Comparison of ENCODE assay signal across 14 cellular contexts in genomic region chr11:14232652-14233051, GRCh38.
A peak's percentile ranks its signal among the peaks of the same experiment; 100 is the strongest.
DNase-seq lines count a peak whose midpoint lies in the region; ATAC-seq, FAIRE-seq and TF ChIP-seq lines count a peak whose summit lies in the region.
"Had no signal": no experiment of that assay in that cellular context is flagged by ENCODE, and none has a peak within 500 bp of the region (broad histone marks: within the 10 kb centered on the region; RNA-seq: fewer than 3 reads in every experiment).

No MANE protein-coding gene starts in this region.

- no peaks in the 10 kb centered on the region for H3K36me3 Mint-ChIP-seq in activated T-helper 1 cell treated with anti-CD3 and anti-CD28 coated beads, Interleukin-12 subunit alpha, Interleukin-12 subunit beta, Interleukin-2, Interleukin-4 antibody, amounts not matched to agents 30 ng/mL and 10 ng/mL and 1 ng/mL, durations not matched to agents 14 hours and 24 hours and 36 hours (ENCODE audit: low read depth)
- H3K36me3 Mint-ChIP-seq: T-cell had no signal

- intact Hi-C loops in activated T-helper 1 cell treated with anti-CD3 and anti-CD28 coated beads, Interleukin-12 subunit alpha, Interleukin-12 subunit beta, Interleukin-2, Interleukin-4 antibody, amounts not matched to agents 30 ng/mL and 10 ng/mL and 1 ng/mL, durations not matched to agents 14 hours and 24 hours and 36 hours (cut with micrococcal nuclease), result no loop called here

- H3K27me3 ChIP-seq in bronchial epithelial cell (ENCODE audit: control insufficient read depth, insufficient read depth, low read length) (peaks cover 2% of the 10 kb centered on the region), osteoblast (ENCODE audit: insufficient read depth, low read length) (peaks cover 3% of the 10 kb centered on the region)
- H3K27me3 ChIP-seq: MG63, right lobe of liver, upper lobe of left lung had no signal

- no peak overlapping the region for H3K27ac ChIP-seq in osteoblast (ENCODE audit: low read depth, low read length)
- H3K27ac ChIP-seq: right lobe of liver, upper lobe of left lung had no signal

- H3K36me3 ChIP-seq in bronchial epithelial cell (ENCODE audit: control insufficient read depth, insufficient read depth, low read length), result no peaks in the 10 kb centered on the region
- H3K36me3 ChIP-seq in osteoblast (ENCODE audit: insufficient read depth, low read length), result no peaks in the 10 kb centered on the region
- H3K36me3 ChIP-seq: MG63, right lobe of liver, upper lobe of left lung had no signal

- no peaks in the 10 kb centered on the region for H3K4me1 Mint-ChIP-seq in activated T-helper 1 cell treated with anti-CD3 and anti-CD28 coated beads, Interleukin-12 subunit alpha, Interleukin-12 subunit beta, Interleukin-2, Interleukin-4 antibody, amounts not matched to agents 30 ng/mL and 10 ng/mL and 1 ng/mL, durations not matched to agents 14 hours and 24 hours and 36 hours (ENCODE audit: low read depth)

- H2AFZ ChIP-seq in osteoblast (ENCODE audit: low read length), result no peak overlapping the region

- H3K4me1 ChIP-seq in osteoblast (ENCODE audit: insufficient read depth, low read length), result no peaks in the 10 kb centered on the region
- H3K4me1 ChIP-seq: right lobe of liver had no signal

- DNase-seq in Daoy (ENCODE audit: low read depth) (peak; percentile 27), LNCaP clone FGC (ENCODE audit: low read depth) (no peak), bronchial epithelial cell (ENCODE audit: low read depth) (no peak), osteoblast (ENCODE audit: insufficient read length, low spot score, missing footprints) (no peak), NCI-H187 (lab: John Stamatoyannopoulos, UW) (no peak)
- DNase-seq in activated T-helper 1 cell treated with anti-CD3 and anti-CD28 coated beads, Interleukin-12 subunit alpha, Interleukin-12 subunit beta, Interleukin-2, Interleukin-4 antibody, amounts not matched to agents 30 ng/mL and 10 ng/mL and 1 ng/mL, durations not matched to agents 14 hours and 24 hours and 36 hours (ENCODE audit: low spot score), result no peak
- DNase-seq: effector CD4-positive, alpha-beta T cell; HCEC 1CT; MG63; right lobe of liver; T-cell had no signal

- no peak overlapping the region for H3K27ac Mint-ChIP-seq in activated T-helper 1 cell treated with anti-CD3 and anti-CD28 coated beads, Interleukin-12 subunit alpha, Interleukin-12 subunit beta, Interleukin-2, Interleukin-4 antibody, amounts not matched to agents 30 ng/mL and 10 ng/mL and 1 ng/mL, durations not matched to agents 14 hours and 24 hours and 36 hours
- H3K27ac Mint-ChIP-seq: T-cell had no signal

- H3K79me2 ChIP-seq in osteoblast (ENCODE audit: insufficient read depth, low read length), result no peaks in the 10 kb centered on the region

- H3K9me3 ChIP-seq in osteoblast (ENCODE audit: low read depth, low read length), result no peaks in the 10 kb centered on the region
- H3K9me3 ChIP-seq: MG63, right lobe of liver, upper lobe of left lung had no signal

- H3K27me3 Mint-ChIP-seq in activated T-helper 1 cell treated with anti-CD3 and anti-CD28 coated beads, Interleukin-12 subunit alpha, Interleukin-12 subunit beta, Interleukin-2, Interleukin-4 antibody, amounts not matched to agents 30 ng/mL and 10 ng/mL and 1 ng/mL, durations not matched to agents 14 hours and 24 hours and 36 hours (ENCODE audit: insufficient read depth), result no peaks in the 10 kb centered on the region

- peak; percentile 58 for TF ChIP-seq CTCF in LNCaP clone FGC (IDR thresholded peaks at IDR 0.05; ENCODE audit: control insufficient read depth, extremely low read depth, insufficient read depth)
- peak; percentile 28 for TF ChIP-seq CTCF in bronchial epithelial cell (IDR thresholded peaks at IDR 0.05; ENCODE audit: insufficient read depth, low read length, severe bottlenecking)
- TF ChIP-seq CTCF in osteoblast (IDR thresholded peaks at IDR 0.05; ENCODE audit: extremely low read depth, low read depth, low read length), result peak; percentile 30

- H3K9me3 Mint-ChIP-seq in activated T-helper 1 cell treated with anti-CD3 and anti-CD28 coated beads, Interleukin-12 subunit alpha, Interleukin-12 subunit beta, Interleukin-2, Interleukin-4 antibody, amounts not matched to agents 30 ng/mL and 10 ng/mL and 1 ng/mL, durations not matched to agents 14 hours and 24 hours and 36 hours, result no peaks in the 10 kb centered on the region
- H3K9me3 Mint-ChIP-seq: T-cell had no signal

- no peak for ATAC-seq in GM18873 (IDR thresholded peaks at IDR 0.05; ENCODE audit: low FRiP score, unreplicated experiment)
- ATAC-seq: T-cell had no signal

- FAIRE-seq in bronchial epithelial cell (lab: Jason Lieb, UNC), result no peak
- FAIRE-seq: G401.6 had no signal

- H3K4me2 ChIP-seq in osteoblast (ENCODE audit: insufficient read depth, low read length), result no peak overlapping the region

- H3K4me3 Mint-ChIP-seq in activated T-helper 1 cell treated with anti-CD3 and anti-CD28 coated beads, Interleukin-12 subunit alpha, Interleukin-12 subunit beta, Interleukin-2, Interleukin-4 antibody, amounts not matched to agents 30 ng/mL and 10 ng/mL and 1 ng/mL, durations not matched to agents 14 hours and 24 hours and 36 hours, result no peak overlapping the region
- H3K4me3 Mint-ChIP-seq: T-cell had no signal

- no peaks in the 10 kb centered on the region for H4K20me1 ChIP-seq in osteoblast (ENCODE audit: insufficient read depth, low read length)

- no peak overlapping the region for H3K4me3 ChIP-seq in LNCaP clone FGC (ENCODE audit: low read depth, low read length)
- H3K4me3 ChIP-seq in bronchial epithelial cell (ENCODE audit: low read depth, low read length), result no peak overlapping the region
- no peak overlapping the region for H3K4me3 ChIP-seq in osteoblast (ENCODE audit: insufficient read depth, low read length)
- H3K4me3 ChIP-seq: MG63, right lobe of liver, upper lobe of left lung had no signal
